24 cellular contexts compared by ENCODE assay signal in genomic region chr14:86933460-86933859, GRCh38.
"Had no signal": no experiment of that assay in that cellular context is flagged by ENCODE, and none has a peak within 500 bp of the region (broad histone marks: within the 10 kb centered on the region; RNA-seq: fewer than 3 reads in every experiment).

No MANE protein-coding gene starts in this region.

- H3K9me3 ChIP-seq: ovary, thoracic aorta had no signal

- ATAC-seq: left cardiac atrium; naive thymus-derived CD4-positive, alpha-beta T cell; sciatic nerve; T-helper 17 cell had no signal

- DNase-seq: activated CD4-positive, alpha-beta memory T cell treated with anti-CD3 and anti-CD28 coated beads, Interleukin-2, amount 10 ng/mL, durations not matched to agents 7 days and 5 days; activated CD4-positive, alpha-beta T cell treated with anti-CD3 and anti-CD28 coated beads for 1 hour; activated CD4-positive, alpha-beta T cell treated with anti-CD3 and anti-CD28 coated beads, Interleukin-2, amount 10 ng/mL, durations not matched to agents 7 days and 5 days; activated CD8-positive, alpha-beta memory T cell treated with anti-CD3 and anti-CD28 coated beads, Interleukin-2, amount 50 U/mL, for 48 hours; activated gamma-delta T cell; activated naive CD4-positive, alpha-beta T cell treated with anti-CD3 and anti-CD28 coated beads, Interleukin-2, amount 10 ng/mL, durations not matched to agents 7 days and 5 days; activated T-cell treated with anti-CD3 and anti-CD28 coated beads, Interleukin-2, amount 50 U/mL, for 24 hours; amniotic stem cell; dermis blood vessel endothelial cell; effector CD4-positive, alpha-beta T cell; glutamatergic neuron; islet precursor cell; left cardiac atrium; midbrain; naive thymus-derived CD4-positive, alpha-beta T cell; ovary; retina; stimulated activated CD4-positive, alpha-beta T cell treated with anti-CD3 and anti-CD28 coated beads, Interleukin-12 subunit alpha, Interleukin-12 subunit beta, amount 100 ng/mL, for 4 hours; stimulated activated CD4-positive, alpha-beta T cell treated with anti-CD3 and anti-CD28 coated beads, Interleukin-4, amount 100 ng/mL, for 1 hour; T-helper 17 cell; trophoblast cell had no signal

- H3K27me3 ChIP-seq: ovary had no signal

- H3K4me3 ChIP-seq: ovary, skin epidermis, thoracic aorta had no signal

- H3K36me3 ChIP-seq: ovary, thoracic aorta had no signal

- H3K27ac ChIP-seq: ovary, skin epidermis, thoracic aorta had no signal
